20 cellular contexts compared by ENCODE assay signal in the genomic region with DNA sequence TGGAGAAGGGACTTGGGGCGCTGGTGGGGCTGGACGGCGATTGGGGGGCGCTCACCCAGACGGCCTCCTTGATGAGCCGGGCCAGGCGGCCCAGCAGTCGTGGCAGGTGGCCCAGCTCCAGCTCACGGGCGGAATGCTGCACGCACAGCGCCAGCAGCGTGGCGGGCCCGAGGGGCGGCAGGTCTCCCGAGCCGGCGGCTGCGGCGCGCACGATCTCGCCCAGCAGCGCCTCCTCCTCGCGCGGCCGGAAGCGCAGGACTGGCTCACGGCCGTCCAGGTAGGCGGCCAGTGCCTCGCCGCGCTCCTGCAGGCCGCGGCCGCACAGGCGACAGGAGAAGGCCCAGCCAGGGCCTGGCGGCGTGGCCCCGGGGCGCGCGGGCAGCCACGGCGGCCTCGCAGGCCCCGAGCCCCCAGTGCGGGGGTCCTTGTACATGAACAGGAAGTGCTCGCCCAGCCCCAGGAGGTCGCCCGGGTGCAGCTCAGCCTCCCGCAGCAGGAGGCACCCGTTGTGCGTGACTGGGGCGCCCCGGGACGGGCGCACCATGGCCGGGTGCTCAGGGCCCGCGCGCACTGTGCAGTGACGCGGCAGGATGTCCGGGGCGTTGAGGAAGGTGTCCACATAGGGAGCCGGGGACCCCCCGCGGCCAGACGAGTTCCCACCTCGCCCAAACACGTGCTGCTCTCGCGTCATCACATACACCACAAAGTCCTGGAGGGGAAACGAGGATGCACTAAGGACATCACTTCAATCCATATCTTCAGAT. TPM values are rescaled to one million over a fixed set of nuclear protein-coding genes. Genes with fewer than 3 reads are reported as not detected.
A peak's percentile ranks its signal among the peaks of the same experiment; 100 is the strongest.
DNase-seq lines count a peak whose midpoint lies in the region; ATAC-seq and TF ChIP-seq lines count a peak whose summit lies in the region.
"Had no signal": no experiment of that assay in that cellular context is flagged by ENCODE, and none has a peak within 500 bp of the region (broad histone marks: within the 10 kb centered on the region; RNA-seq: fewer than 3 reads in every experiment).

No MANE protein-coding gene starts in this region.

- H3K4me3 Mint-ChIP-seq in stimulated activated naive CD8-positive, alpha-beta T cell treated with anti-CD3 and anti-CD28 coated beads, Interleukin-15, amount 100 ng/mL, for 72 hours: no peak overlapping the region
- H3K4me3 Mint-ChIP-seq: activated naive CD8-positive, alpha-beta T cell treated with anti-CD3 and anti-CD28 coated beads, Interleukin-2, amount 10 ng/mL, durations not matched to agents 7 days and 5 days; activated T-cell treated with anti-CD3 and anti-CD28 coated beads, Interleukin-2, amount 50 U/mL, for 24 hours had no signal

- peak overlapping the region; percentile 68 for H3K4me3 ChIP-seq in osteoblast (ENCODE audit: insufficient read depth, low read length)
- H3K4me3 ChIP-seq: SJCRH30 had no signal

- peak; percentile 33 for ATAC-seq in stimulated activated naive CD8-positive, alpha-beta T cell treated with anti-CD3 and anti-CD28 coated beads, Interleukin-15, amount 100 ng/mL, for 72 hours
- no peak for ATAC-seq in stimulated activated naive CD8-positive, alpha-beta T cell treated with anti-CD3 and anti-CD28 coated beads, Interleukin-15, Interleukin-2, amounts not matched to agents 100 U/mL and 50 U/mL, for 24 hours
- peak; percentile 53 for ATAC-seq in foreskin keratinocyte
- ATAC-seq in HG02852 (IDR thresholded peaks at IDR 0.05; ENCODE audit: unreplicated experiment): no peak

- no peaks in the 10 kb centered on the region for H3K27me3 Mint-ChIP-seq in stimulated activated naive CD8-positive, alpha-beta T cell treated with anti-CD3 and anti-CD28 coated beads, Interleukin-15, amount 100 ng/mL, for 72 hours
- H3K27me3 Mint-ChIP-seq: activated T-cell treated with anti-CD3 and anti-CD28 coated beads, Interleukin-2, amount 50 U/mL, for 24 hours had no signal

- peaks cover 24% of the 10 kb centered on the region for H3K4me1 Mint-ChIP-seq in stimulated activated naive CD8-positive, alpha-beta T cell treated with anti-CD3 and anti-CD28 coated beads, Interleukin-15, amount 100 ng/mL, for 72 hours

- no peaks in the 10 kb centered on the region for H3K27me3 ChIP-seq in foreskin keratinocyte
- peaks cover 4% of the 10 kb centered on the region for H3K27me3 ChIP-seq in osteoblast (ENCODE audit: insufficient read depth, low read length)
- H3K27me3 ChIP-seq: SJCRH30, vagina had no signal

- H3K4me1 ChIP-seq in foreskin keratinocyte (peaks cover 3% of the 10 kb centered on the region), osteoblast (ENCODE audit: insufficient read depth, low read length) (peaks cover 11% of the 10 kb centered on the region)

- TF ChIP-seq CTCF in foreskin keratinocyte (conservative IDR thresholded peaks at IDR 0.05) (peak; percentile 38), osteoblast (IDR thresholded peaks at IDR 0.05; ENCODE audit: extremely low read depth, low read depth, low read length) (no peak)

- H2AFZ ChIP-seq in osteoblast (ENCODE audit: low read length): peak overlapping the region; percentile 35

- peak overlapping the region; percentile 53 for H3K4me2 ChIP-seq in osteoblast (ENCODE audit: insufficient read depth, low read length)

- H4K20me1 ChIP-seq in osteoblast (ENCODE audit: insufficient read depth, low read length): no peaks in the 10 kb centered on the region

- no peaks in the 10 kb centered on the region for H3K79me2 ChIP-seq in osteoblast (ENCODE audit: insufficient read depth, low read length)

- H3K27ac ChIP-seq in foreskin keratinocyte: peak overlapping the region; percentile 16
- H3K27ac ChIP-seq in osteoblast (ENCODE audit: low read depth, low read length): no peak overlapping the region
- H3K27ac ChIP-seq: SJCRH30, vagina had no signal

- no peaks in the 10 kb centered on the region for H3K9me3 ChIP-seq in osteoblast (ENCODE audit: low read depth, low read length)
- H3K9me3 ChIP-seq: SJCRH30, vagina had no signal

- DNase-seq in stimulated activated naive CD8-positive, alpha-beta T cell treated with anti-CD3 and anti-CD28 coated beads, Interleukin-15, amount 100 ng/mL, for 72 hours: no peak
- DNase-seq in stimulated activated naive CD8-positive, alpha-beta T cell treated with anti-CD3 and anti-CD28 coated beads, Interleukin-15, Interleukin-2, amounts not matched to agents 100 U/mL and 50 U/mL, for 24 hours: no peak
- DNase-seq in foreskin keratinocyte: no peak
- DNase-seq in osteoblast (ENCODE audit: insufficient read length, low spot score, missing footprints): peak; percentile 90
- DNase-seq in activated gamma-delta T cell treated with Interleukin-2 at 50 U/mL for 16 hours: no peak
- DNase-seq in SIG-M5 (lab: John Stamatoyannopoulos, UW): no peak
- DNase-seq in C1 segment of cervical spinal cord (lab: John Stamatoyannopoulos, UW): no peak
- DNase-seq: activated CD4-positive, alpha-beta T cell treated with anti-CD3 and anti-CD28 coated beads, Interleukin-2, amount 50 U/mL, for 1 hour; activated naive CD8-positive, alpha-beta T cell treated with anti-CD3 and anti-CD28 coated beads, Interleukin-2, amount 10 ng/mL, durations not matched to agents 7 days and 5 days; activated T-cell treated with anti-CD3 and anti-CD28 coated beads, Interleukin-2, amount 50 U/mL, for 24 hours; DMS 273 treated with DMSO at 0.1 percent for 48 hours; NCI-H1417 treated with DMSO at 0.1 percent for 48 hours; NCI-H226; SJCRH30; stimulated activated CD4-positive, alpha-beta T cell treated with anti-CD3 and anti-CD28 coated beads, Interleukin-2, amount 100 ng/mL, for 24 hours; stimulated activated CD8-positive, alpha-beta memory T cell treated with anti-CD3 and anti-CD28 coated beads, Interleukin-4, amount 100 ng/mL, for 48 hours; T1000 had no signal

- H3K9me3 Mint-ChIP-seq in stimulated activated naive CD8-positive, alpha-beta T cell treated with anti-CD3 and anti-CD28 coated beads, Interleukin-15, amount 100 ng/mL, for 72 hours: peaks cover 23 to 24% of the 10 kb centered on the region in 2 donors

- peaks cover 3% of the 10 kb centered on the region for H3K36me3 ChIP-seq in osteoblast (ENCODE audit: insufficient read depth, low read length)
- H3K36me3 ChIP-seq: SJCRH30, vagina had no signal

- peak overlapping the region in 1 of 2 donors; percentile 93 for H3K27ac Mint-ChIP-seq in stimulated activated naive CD8-positive, alpha-beta T cell treated with anti-CD3 and anti-CD28 coated beads, Interleukin-15, amount 100 ng/mL, for 72 hours
- H3K27ac Mint-ChIP-seq: activated naive CD8-positive, alpha-beta T cell treated with anti-CD3 and anti-CD28 coated beads, Interleukin-2, amount 10 ng/mL, durations not matched to agents 7 days and 5 days; activated T-cell treated with anti-CD3 and anti-CD28 coated beads, Interleukin-2, amount 50 U/mL, for 24 hours had no signal

RNA-seq across cellular contexts. Expression of a gene that starts 9.5 kb away (rescaled TPM):
- 1.5 and 2.1 TPM in 2 replicates for total RNA-seq in foreskin keratinocyte
- polyA plus RNA-seq in foreskin keratinocyte: 2.6 and 3.8 TPM in 2 replicates
- total RNA-seq in osteoblast: 0.36 and 0.59 TPM in 2 replicates

RNA-seq across cellular contexts. Expression of a gene that starts 11.3 kb away (rescaled TPM):
- total RNA-seq in foreskin keratinocyte (11.3 and 12.6 TPM in 2 replicates), osteoblast (2.1 and 3.6 TPM in 2 replicates)
- 16.0 and 18.4 TPM in 2 replicates for polyA plus RNA-seq in foreskin keratinocyte
- total RNA-seq: activated naive CD8-positive, alpha-beta T cell treated with anti-CD3 and anti-CD28 coated beads, Interleukin-2, amount 10 ng/mL, durations not matched to agents 7 days and 5 days had no signal

RNA-seq across cellular contexts. Expression of a gene that starts 17.6 kb away (rescaled TPM):
- total RNA-seq in foreskin keratinocyte: 0.28 and 0.58 TPM in 2 replicates
- 0.07 and 0.18 TPM in 2 replicates for polyA plus RNA-seq in foreskin keratinocyte
- not detected in 2 replicates for total RNA-seq in osteoblast
- total RNA-seq: activated naive CD8-positive, alpha-beta T cell treated with anti-CD3 and anti-CD28 coated beads, Interleukin-2, amount 10 ng/mL, durations not matched to agents 7 days and 5 days; SJCRH30 had no signal

RNA-seq across cellular contexts. Expression of a gene that starts 23.4 kb away (rescaled TPM):
- total RNA-seq in foreskin keratinocyte (8.0 and 8.2 TPM in 2 replicates), osteoblast (under 0.01 TPM in 1 of 2 replicates, not detected in the other)
- polyA plus RNA-seq in foreskin keratinocyte: 3.9 and 4.0 TPM in 2 replicates
- total RNA-seq: SJCRH30 had no signal

RNA-seq across cellular contexts. Expression of a gene that starts 26.3 kb away (rescaled TPM):
- not detected in 2 replicates for total RNA-seq in foreskin keratinocyte
- polyA plus RNA-seq in foreskin keratinocyte: not detected in 2 replicates
- not detected in 2 replicates for total RNA-seq in osteoblast
- total RNA-seq: activated naive CD8-positive, alpha-beta T cell treated with anti-CD3 and anti-CD28 coated beads, Interleukin-2, amount 10 ng/mL, durations not matched to agents 7 days and 5 days; mucosa of gallbladder; SJCRH30; vagina had no signal

Comparison
In these comparisons a context has a peak if more than half of its experiments do, and no peak if none do; other contexts are left out.
1. ATAC-seq: peak in stimulated activated naive CD8-positive, alpha-beta T cell treated with anti-CD3 and anti-CD28 coated beads, Interleukin-15, amount 100 ng/mL, for 72 hours (single experiment) and foreskin keratinocyte (single experiment); none in stimulated activated naive CD8-positive, alpha-beta T cell treated with anti-CD3 and anti-CD28 coated beads, Interleukin-15, Interleukin-2, amounts not matched to agents 100 U/mL and 50 U/mL, for 24 hours (single experiment) and HG02852 (single experiment).